10 cellular contexts compared by ENCODE assay signal in the genomic region with DNA sequence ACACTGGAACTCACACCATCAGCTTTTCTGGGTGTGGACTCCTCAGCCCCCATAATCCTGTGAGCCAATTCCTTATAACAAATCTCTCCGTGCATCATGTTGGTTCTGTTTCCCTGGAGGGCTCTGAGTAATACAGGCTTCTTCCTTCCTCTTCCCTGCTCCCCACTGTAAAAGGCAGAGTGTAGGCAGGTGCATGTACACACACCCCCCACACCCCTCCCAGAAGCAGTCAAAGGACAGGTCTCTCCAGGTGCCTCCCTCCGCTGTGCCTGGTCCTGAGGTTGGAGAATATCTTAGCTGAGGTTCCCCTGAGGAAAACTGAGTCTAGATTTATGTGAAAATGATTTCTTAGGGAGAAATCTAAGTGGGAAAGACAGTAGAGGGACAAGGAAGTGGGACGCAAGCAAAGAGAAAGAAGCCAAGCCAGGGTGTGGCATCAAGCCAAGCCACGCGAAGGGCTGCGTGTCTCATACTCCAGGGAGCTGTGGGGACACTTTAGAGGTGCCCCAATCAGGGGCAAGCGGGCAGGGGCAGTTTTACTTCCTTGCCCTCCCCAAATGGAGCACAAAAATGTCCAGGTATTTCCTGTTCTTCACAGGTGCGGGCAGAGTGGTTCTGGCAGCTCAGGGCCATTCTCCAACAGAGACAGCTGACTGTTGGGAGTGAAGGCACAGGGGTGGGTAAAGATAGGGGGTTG.
DNase-seq lines count a peak whose midpoint lies in the region; ATAC-seq and TF ChIP-seq lines count a peak whose summit lies in the region.
"Had no signal": no experiment of that assay in that cellular context is flagged by ENCODE, and none has a peak within 500 bp of the region (broad histone marks: within the 10 kb centered on the region; RNA-seq: fewer than 3 reads in every experiment).

No MANE protein-coding gene starts in this region.

- H3K27me3 Mint-ChIP-seq in naive thymus-derived CD8-positive, alpha-beta T cell: peaks cover 0 to 1% (median 0%) of the 10 kb centered on the region in 5 donors
- no peaks in the 10 kb centered on the region for H3K27me3 Mint-ChIP-seq in T-cell

- no peaks in the 10 kb centered on the region for H3K79me2 ChIP-seq in DOHH2 (ENCODE audit: control insufficient read depth, low read length)

- intact Hi-C loops in Right ventricle myocardium superior (cut with DNase I): loop anchor here (5.0 kb wide), 1 partner anchor 35 kb away; no protein-coding TSS in a partner anchor
- intact Hi-C loops in posterior vena cava (cut with DNase I): no loop called here

- H3K9me2 ChIP-seq in DOHH2 (replicated peaks; ENCODE audit: control insufficient read depth, low read length): no peaks in the 10 kb centered on the region

- POLR2A ChIA-PET in naive thymus-derived CD8-positive, alpha-beta T cell (lab: Charles Lee): no interaction called here
- POLR2A ChIA-PET in T-cell (lab: Charles Lee): no interaction called here

- peaks cover 0 to 8% (median 4%) of the 10 kb centered on the region in 3 donors for H3K36me3 Mint-ChIP-seq in naive thymus-derived CD8-positive, alpha-beta T cell
- peaks cover 6% of the 10 kb centered on the region for H3K36me3 Mint-ChIP-seq in T-cell

- H3K27ac ChIP-seq in DOHH2 (ENCODE audit: low read depth, low read length): no peak overlapping the region
- H3K27ac ChIP-seq: KMS-11 had no signal

- no peak for TF ChIP-seq CTCF in DOHH2 (IDR thresholded peaks at IDR 0.05; ENCODE audit: low read depth, low read length, poor library complexity, severe bottlenecking)

- H3K4me1 ChIP-seq in DOHH2 (ENCODE audit: control insufficient read depth, low read length): peaks cover 28% of the 10 kb centered on the region

- H3K4me3 ChIP-seq in DOHH2 (ENCODE audit: low read length): peak overlapping the region; percentile 23; the same call in 1 of the 2 replicates

- no peaks in the 10 kb centered on the region for H3K9me3 ChIP-seq in DOHH2 (ENCODE audit: control insufficient read depth, insufficient read depth, low read length)

- H3K9me3 Mint-ChIP-seq in naive thymus-derived CD8-positive, alpha-beta T cell: peaks cover 0 to 9% (median 0%) of the 10 kb centered on the region in 9 donors
- H3K9me3 Mint-ChIP-seq in T-cell: no peaks in the 10 kb centered on the region

- DNase-seq in RPMI8226: peak; percentile 87
- peak; percentile 86 for DNase-seq in Right ventricle myocardium superior
- peak; percentile 85 for DNase-seq in posterior vena cava (ENCODE audit: low spot score)
- DNase-seq in naive thymus-derived CD8-positive, alpha-beta T cell: no peak
- no peak for DNase-seq in T-cell
- DNase-seq: EL had no signal

- peak overlapping the region; percentile 48 for H3K4me2 ChIP-seq in DOHH2 (ENCODE audit: low read length)
- H3K4me2 ChIP-seq: KMS-11 had no signal

- no peak overlapping the region for H3K4me3 Mint-ChIP-seq in naive thymus-derived CD8-positive, alpha-beta T cell
- no peak overlapping the region for H3K4me3 Mint-ChIP-seq in T-cell

- peak overlapping the region in 1 of 10 donors; percentile 2 for H3K27ac Mint-ChIP-seq in naive thymus-derived CD8-positive, alpha-beta T cell
- no peak overlapping the region for H3K27ac Mint-ChIP-seq in T-cell

- H3K4me1 Mint-ChIP-seq in naive thymus-derived CD8-positive, alpha-beta T cell: peaks cover 10 to 24% (median 20%) of the 10 kb centered on the region in 4 donors
- peaks cover 7 to 18% (median 17%) of the 10 kb centered on the region in 3 donors for H3K4me1 Mint-ChIP-seq in T-cell

- no peaks in the 10 kb centered on the region; the same call in 1 of the 2 replicates for H3K27me3 ChIP-seq in DOHH2 (ENCODE audit: control insufficient read depth, low read length)

- no peaks in the 10 kb centered on the region for H4K20me1 ChIP-seq in DOHH2 (ENCODE audit: control insufficient read depth, insufficient read depth, low read depth, low read length)

- ATAC-seq in Right ventricle myocardium superior (ENCODE audit: poor library complexity) (peak; percentile 45), GM19467 (IDR thresholded peaks at IDR 0.05; ENCODE audit: unreplicated experiment) (no peak), HG02973 (IDR thresholded peaks at IDR 0.05; ENCODE audit: unreplicated experiment) (no peak), T-cell (replicated peaks in 1 of 4) (no peak)
- no peak for ATAC-seq in naive thymus-derived CD8-positive, alpha-beta T cell

- CTCF ChIA-PET in T-cell (lab: Charles Lee): no interaction called here

- no peaks in the 10 kb centered on the region for H3F3A ChIP-seq in DOHH2 (ENCODE audit: control insufficient read depth, insufficient read depth)

- H3K36me3 ChIP-seq in DOHH2 (ENCODE audit: control insufficient read depth, low read length): no peaks in the 10 kb centered on the region

Comparison
In these comparisons a context has a peak if more than half of its experiments do, and no peak if none do; other contexts are left out.
1. DNase-seq: peak in RPMI8226 (single experiment), Right ventricle myocardium superior (single experiment) and posterior vena cava (single experiment); none in naive thymus-derived CD8-positive, alpha-beta T cell (0 of 10) and T-cell (0 of 34).